1 cellular context compared by ENCODE assay signal in genomic region chr11:129864811-129865210, GRCh38.
TF ChIP-seq lines count a peak whose summit lies in the region.

No MANE protein-coding gene starts in this region.

TF ChIP-seq in HepG2, 621 proteins besides CTCF, POLR2A, EP300 and RAD21:
- no peak for TF ChIP-seq EED (CRISPR knock-in tag; IDR thresholded peaks at IDR 0.05)
- TF ChIP-seq KDM5B (CRISPR knock-in tag; IDR thresholded peaks at IDR 0.05; ENCODE audit: borderline replicate concordance) = no peak
- no peak for TF ChIP-seq IKZF5 (CRISPR knock-in tag; IDR thresholded peaks at IDR 0.05)
- no peak for TF ChIP-seq ZNF251 (CRISPR knock-in tag; IDR thresholded peaks at IDR 0.05)
- no peak for TF ChIP-seq NFYB (CRISPR knock-in tag; IDR thresholded peaks at IDR 0.05)
- TF ChIP-seq ZNF512B (CRISPR knock-in tag; IDR thresholded peaks at IDR 0.05; ENCODE audit: borderline replicate concordance) = no peak
- no peak for TF ChIP-seq ZNF703 (CRISPR knock-in tag; IDR thresholded peaks at IDR 0.05; ENCODE audit: borderline replicate concordance)
- TF ChIP-seq ZNF383 (CRISPR knock-in tag; IDR thresholded peaks at IDR 0.05; ENCODE audit: borderline replicate concordance) = no peak
- TF ChIP-seq NR2F1 (CRISPR knock-in tag; IDR thresholded peaks at IDR 0.05) = no peak
- no peak for TF ChIP-seq ATF7 (IDR thresholded peaks at IDR 0.05)
- no peak for TF ChIP-seq ATF7 (CRISPR knock-in tag; IDR thresholded peaks at IDR 0.05)
